19 cellular contexts compared by ENCODE assay signal in genomic region chr15:45854455-45855202, GRCh38.
DNase-seq lines count a peak whose midpoint lies in the region; ATAC-seq, FAIRE-seq and TF ChIP-seq lines count a peak whose summit lies in the region.
"Had no signal": no experiment of that assay in that cellular context is flagged by ENCODE, and none has a peak within 500 bp of the region (broad histone marks: within the 10 kb centered on the region; RNA-seq: fewer than 3 reads in every experiment).

No MANE protein-coding gene starts in this region.

- H3K27ac Mint-ChIP-seq in CD4-positive, alpha-beta T cell, result no peak overlapping the region
- H3K27ac Mint-ChIP-seq: B cell; CD4-positive, CD25-positive, alpha-beta regulatory T cell; GM23338; HFFc6 had no signal

- TF ChIP-seq CTCF in C4-2B (conservative IDR thresholded peaks at IDR 0.05) (no peak), RWPE2 (IDR thresholded peaks at IDR 0.05; ENCODE audit: poor library complexity, severe bottlenecking) (no peak), bronchial epithelial cell (IDR thresholded peaks at IDR 0.05; ENCODE audit: insufficient read depth, low read length, severe bottlenecking) (no peak), keratinocyte (optimal IDR thresholded peaks at IDR 0.05 in 1 of 3, IDR thresholded peaks at IDR 0.05 in 1 of 3, conservative IDR thresholded peaks at IDR 0.05 in 1 of 3; ENCODE audit: extremely low read depth in 1 of 3, insufficient read depth in 2 of 3, low read length in 3 of 3) (no peak), foreskin fibroblast (IDR thresholded peaks at IDR 0.05; ENCODE audit: low read depth, low read length) (no peak)
- no peak for TF ChIP-seq CTCF in CD4-positive, alpha-beta T cell (IDR thresholded peaks at IDR 0.05)

- dilution Hi-C loops in keratinocyte (cut with MboI; ENCODE audit: extremely low pct_ligation_motif_present, low sequenced_read_pairs), result no loop called here

- no peak for ATAC-seq in RWPE2 (ENCODE audit: low read depth)
- no peak for ATAC-seq in CD4-positive, alpha-beta T cell (ENCODE audit: poor library complexity)
- ATAC-seq in GM21825 (IDR thresholded peaks at IDR 0.05; ENCODE audit: unreplicated experiment), result no peak
- ATAC-seq: GM23338, HCT116 had no signal

- H3K4me3 ChIP-seq in RWPE2 (ENCODE audit: severe bottlenecking), result no peak overlapping the region
- H3K4me3 ChIP-seq in bronchial epithelial cell (ENCODE audit: low read depth, low read length), result no peak overlapping the region
- no peak overlapping the region for H3K4me3 ChIP-seq in keratinocyte (ENCODE audit: control insufficient read depth in 2 of 3, extremely low read depth in 1 of 3, insufficient read depth in 2 of 3, low read depth in 1 of 3, low read length in 3 of 3)
- no peak overlapping the region for H3K4me3 ChIP-seq in foreskin fibroblast (ENCODE audit: low read depth in 1 of 2, low read length in 2 of 2)
- H3K4me3 ChIP-seq: BLaER1 treated with 17β-estradiol and CSF1 and Interleukin-3, amounts not matched to agents 10 nM and 100 nM; GM23338 had no signal

- no peaks in the 10 kb centered on the region for H3K9me3 ChIP-seq in RWPE2 (ENCODE audit: severe bottlenecking)
- no peaks in the 10 kb centered on the region for H3K9me3 ChIP-seq in keratinocyte (ENCODE audit: control insufficient read depth, low read depth, low read length)
- H3K9me3 ChIP-seq in CD4-positive, alpha-beta T cell (ENCODE audit: control insufficient read depth, low read length), result peaks cover 9% of the 10 kb centered on the region
- H3K9me3 ChIP-seq: Caco-2 had no signal

- DNase-seq in RWPE2 (ENCODE audit: low spot score) (no peak), bronchial epithelial cell (ENCODE audit: low read depth) (peak; percentile 44), keratinocyte (ENCODE audit: low read depth, low spot score) (no peak), foreskin fibroblast (no peak)
- no peak for DNase-seq in CD4-positive, alpha-beta T cell
- DNase-seq in stimulated activated CD4-positive, alpha-beta T cell treated with anti-CD3 and anti-CD28 coated beads, Interleukin-1b, Interleukin-23, amount 100 ng/mL, for 48 hours, result no peak
- DNase-seq: CD4-positive, CD25-positive, alpha-beta regulatory T cell; H7; HFFc6 had no signal

- POLR2A ChIA-PET in CD4-positive, alpha-beta T cell (lab: Charles Lee), result no interaction called here

- H3K9me3 Mint-ChIP-seq in CD4-positive, alpha-beta T cell, result peaks cover 4% of the 10 kb centered on the region

- no peaks in the 10 kb centered on the region for H3K36me3 ChIP-seq in RWPE2 (ENCODE audit: low read depth)
- H3K36me3 ChIP-seq in bronchial epithelial cell (ENCODE audit: control insufficient read depth, insufficient read depth, low read length), result no peaks in the 10 kb centered on the region
- no peaks in the 10 kb centered on the region for H3K36me3 ChIP-seq in keratinocyte (ENCODE audit: control insufficient read depth in 2 of 2, extremely low read depth in 1 of 2, insufficient read depth in 2 of 2, low read length in 2 of 2)

- H3K4me1 ChIP-seq in RWPE2 (ENCODE audit: insufficient read depth, poor library complexity, severe bottlenecking) (peaks cover 35% of the 10 kb centered on the region), keratinocyte (ENCODE audit: control insufficient read depth, extremely low read depth, insufficient read depth, low read length) (peaks cover 35% of the 10 kb centered on the region)

- no peaks in the 10 kb centered on the region for H3K4me1 Mint-ChIP-seq in CD4-positive, alpha-beta T cell (ENCODE audit: low read depth)
- H3K4me1 Mint-ChIP-seq: B cell; CD4-positive, CD25-positive, alpha-beta regulatory T cell; GM23338 had no signal

- H2AFZ ChIP-seq in keratinocyte (ENCODE audit: control insufficient read depth, low read length), result peak overlapping the region; percentile 19

- no peaks in the 10 kb centered on the region for H3K36me3 Mint-ChIP-seq in CD4-positive, alpha-beta T cell (ENCODE audit: low read depth)
- H3K36me3 Mint-ChIP-seq: CD4-positive, CD25-positive, alpha-beta regulatory T cell had no signal

- H3K27ac ChIP-seq in C4-2B (peak overlapping the region; percentile 55; the same call in 1 of the 2 replicates), RWPE2 (ENCODE audit: poor library complexity, severe bottlenecking) (peak overlapping the region; percentile 85), keratinocyte (ENCODE audit: control insufficient read depth, insufficient read depth, low read length) (no peak overlapping the region)
- H3K27ac ChIP-seq in CD4-positive, alpha-beta T cell (ENCODE audit: low read depth, low read length), result no peak overlapping the region
- H3K27ac ChIP-seq: BLaER1 treated with 17β-estradiol and CSF1 and Interleukin-3, amounts not matched to agents 10 nM and 100 nM had no signal

- intact Hi-C loops in CD4-positive, alpha-beta T cell (cut with DNase I, micrococcal nuclease), result no loop called here

- H3K4me2 ChIP-seq in keratinocyte (ENCODE audit: control insufficient read depth, extremely low read depth, insufficient read depth, low read depth, low read length), result peak overlapping the region; percentile 80
- H3K4me2 ChIP-seq: BLaER1 treated with 17β-estradiol and CSF1 and Interleukin-3, amounts not matched to agents 10 nM and 100 nM; GM23338 had no signal

- no peaks in the 10 kb centered on the region for H3K79me2 ChIP-seq in keratinocyte (ENCODE audit: control insufficient read depth, insufficient read depth, low read length)

- no peaks in the 10 kb centered on the region for H3K27me3 Mint-ChIP-seq in CD4-positive, alpha-beta T cell
- H3K27me3 Mint-ChIP-seq: CD4-positive, CD25-positive, alpha-beta regulatory T cell had no signal

- CTCF ChIA-PET in CD4-positive, alpha-beta T cell (lab: Charles Lee), result no interaction called here

- no peak overlapping the region for H3K4me3 Mint-ChIP-seq in CD4-positive, alpha-beta T cell
- H3K4me3 Mint-ChIP-seq: B cell, GM23338, HFFc6 had no signal

- no peaks in the 10 kb centered on the region for H3K27me3 ChIP-seq in RWPE2 (ENCODE audit: insufficient read depth, poor library complexity, severe bottlenecking)
- no peaks in the 10 kb centered on the region for H3K27me3 ChIP-seq in bronchial epithelial cell (ENCODE audit: control insufficient read depth, insufficient read depth, low read length)
- no peaks in the 10 kb centered on the region for H3K27me3 ChIP-seq in keratinocyte (ENCODE audit: control insufficient read depth, extremely low read depth, insufficient read depth, low read length)
- no peaks in the 10 kb centered on the region for H3K27me3 ChIP-seq in CD4-positive, alpha-beta T cell (ENCODE audit: control insufficient read depth, insufficient read depth, low read length)

- H4K20me1 ChIP-seq in keratinocyte (ENCODE audit: control insufficient read depth, extremely low read depth, insufficient read depth, low read length), result no peaks in the 10 kb centered on the region
- H4K20me1 ChIP-seq: BLaER1 treated with 17β-estradiol and CSF1 and Interleukin-3, amounts not matched to agents 10 nM and 100 nM had no signal

- H3K9me1 ChIP-seq in keratinocyte (ENCODE audit: control insufficient read depth, extremely low read depth, insufficient read depth, low read length), result no peaks in the 10 kb centered on the region

- FAIRE-seq in bronchial epithelial cell (lab: Jason Lieb, UNC), result no peak
- no peak for FAIRE-seq in keratinocyte (lab: Jason Lieb, UNC)
- FAIRE-seq: D721Med, G401.6, GM12891 had no signal

- H3K9ac ChIP-seq in keratinocyte (ENCODE audit: control insufficient read depth, extremely low read depth, insufficient read depth, low read length), result no peak overlapping the region
- H3K9ac ChIP-seq: BLaER1 treated with 17β-estradiol and CSF1 and Interleukin-3, amounts not matched to agents 10 nM and 100 nM had no signal

Comparison
In these comparisons a context has a peak if more than half of its experiments do, and no peak if none do; other contexts are left out.
1. H3K27ac ChIP-seq: peak in C4-2B (single experiment) and RWPE2 (single experiment); none in keratinocyte (single experiment) and CD4-positive, alpha-beta T cell (single experiment).